Comparison of ENCODE assay signal across 3 cellular contexts in genomic region chr2:200993097-200993496, GRCh38.
TF ChIP-seq lines count a peak whose summit lies in the region.

No MANE protein-coding gene starts in this region.

TF ChIP-seq in SK-N-SH treated with all-trans-retinoic acid at 6 μM for 48 hours, 23 proteins besides CTCF, POLR2A, EP300 and RAD21:
- TF ChIP-seq ESRRG (CRISPR knock-in tag; IDR thresholded peaks at IDR 0.05) (no peak), ZFP30 (CRISPR knock-in tag; IDR thresholded peaks at IDR 0.05) (no peak), ZNF8 (CRISPR knock-in tag; IDR thresholded peaks at IDR 0.05) (peak; percentile 72; the same call in 1 of the 2 replicates), ZNF70 (CRISPR knock-in tag; IDR thresholded peaks at IDR 0.05) (no peak), GLIS3 (CRISPR knock-in tag; IDR thresholded peaks at IDR 0.05) (no peak)

TF ChIP-seq in SK-N-SH, 30 proteins besides CTCF, POLR2A, EP300 and RAD21:
- TF ChIP-seq TAF1 (IDR thresholded peaks at IDR 0.05; ENCODE audit: borderline replicate concordance, low read depth, low read length) (no peak), CHD2 (IDR thresholded peaks at IDR 0.05; ENCODE audit: low read length, partially characterized antibody) (no peak), RCOR1 (IDR thresholded peaks at IDR 0.05; ENCODE audit: low read length) (no peak), NRF1 (IDR thresholded peaks at IDR 0.05; ENCODE audit: low read depth, low read length) (no peak), ELF1 (IDR thresholded peaks at IDR 0.05) (no peak), GABPA (IDR thresholded peaks at IDR 0.05; ENCODE audit: low read depth) (no peak), RFX5 (IDR thresholded peaks at IDR 0.05; ENCODE audit: low read length) (no peak), YY1 (IDR thresholded peaks at IDR 0.05; ENCODE audit: low read depth) (no peak), PBX3 (IDR thresholded peaks at IDR 0.05) (no peak), JUND (IDR thresholded peaks at IDR 0.05) (no peak), FOXJ3 (CRISPR knock-in tag; IDR thresholded peaks at IDR 0.05) (no peak), SIN3A (IDR thresholded peaks at IDR 0.05; ENCODE audit: borderline replicate concordance, low read depth, low read length) (no peak), GATA2 (CRISPR knock-in tag; IDR thresholded peaks at IDR 0.05) (no peak), FOSL2 (IDR thresholded peaks at IDR 0.05; ENCODE audit: borderline replicate concordance, low read depth) (no peak), ZBTB33 (IDR thresholded peaks at IDR 0.05; ENCODE audit: borderline replicate concordance, low read depth) (no peak), REST (IDR thresholded peaks at IDR 0.05; ENCODE audit: low read depth, low read length) (no peak), TCF12 (IDR thresholded peaks at IDR 0.05) (no peak), RXRA (IDR thresholded peaks at IDR 0.05; ENCODE audit: borderline replicate concordance, low read depth) (no peak)

TF ChIP-seq in Ishikawa, 13 proteins besides CTCF, POLR2A, EP300 and RAD21:
- no peak for TF ChIP-seq TCF12 (IDR thresholded peaks at IDR 0.05; ENCODE audit: low read depth)
- TF ChIP-seq CEBPB (IDR thresholded peaks at IDR 0.05): peak; percentile 44; the same call in 1 of the 2 replicates
- no peak for TF ChIP-seq ZBTB7A (IDR thresholded peaks at IDR 0.05; ENCODE audit: low read depth)
- TF ChIP-seq MAX (IDR thresholded peaks at IDR 0.05): no peak
- no peak for TF ChIP-seq YY1 (IDR thresholded peaks at IDR 0.05; ENCODE audit: low read depth)
